ENCODE assay signal across 27 cellular contexts in the genomic region with DNA sequence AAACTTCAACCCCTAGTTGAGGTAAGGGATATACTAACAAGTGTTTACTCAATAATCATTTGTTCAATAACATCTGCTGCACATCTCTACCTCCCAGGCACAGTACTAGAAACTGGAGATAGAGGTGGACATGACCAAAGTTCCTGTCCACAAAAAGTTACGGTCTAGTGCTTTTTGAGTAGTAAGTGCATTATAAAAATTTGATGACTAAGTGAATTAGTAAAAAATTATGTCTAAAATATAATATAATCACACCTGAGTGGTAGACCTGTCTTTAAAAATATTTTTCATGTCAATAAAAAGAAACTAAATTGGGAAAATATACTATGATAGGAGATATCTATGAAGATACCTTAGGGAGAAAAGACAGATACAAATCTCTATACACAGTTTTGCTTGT.
"Had no signal": no experiment of that assay in that cellular context is flagged by ENCODE, and none has a peak within 500 bp of the region (broad histone marks: within the 10 kb centered on the region; RNA-seq: fewer than 3 reads in every experiment).

No MANE protein-coding gene starts in this region.

- DNase-seq: colonic mucosa; cortex of kidney; dermis blood vessel endothelial cell; dorsolateral prefrontal cortex; effector CD4-positive, alpha-beta T cell; effector CD8-positive, alpha-beta T cell; effector memory CD4-positive, alpha-beta T cell; effector memory CD8-positive, alpha-beta T cell; endodermal cell; erythroblast; esophagus squamous epithelium; foreskin fibroblast; foreskin keratinocyte; foreskin melanocyte; gastrocnemius medialis; glutamatergic neuron; head of caudate nucleus; heart left ventricle; heart right ventricle had no signal

- H3K36me3 ChIP-seq: colonic mucosa, esophagus muscularis mucosa, esophagus squamous epithelium, gastrocnemius medialis, gastroesophageal sphincter, heart left ventricle, heart right ventricle had no signal

- H3K4me2 ChIP-seq: hepatocyte had no signal

- ATAC-seq: effector memory CD8-positive, alpha-beta T cell; esophagus mucosa; foreskin keratinocyte; gastrocnemius medialis; gastroesophageal sphincter; heart left ventricle; heart right ventricle had no signal

- H3K9me3 ChIP-seq: colonic mucosa, esophagus muscularis mucosa, esophagus squamous epithelium, gastrocnemius medialis, gastroesophageal sphincter, heart left ventricle, heart right ventricle had no signal

- FAIRE-seq: endometrium, frontal cortex had no signal

- H2AFZ ChIP-seq: hepatocyte had no signal

- H3K4me1 ChIP-seq: colonic mucosa, esophagus muscularis mucosa, esophagus squamous epithelium, foreskin keratinocyte, gastrocnemius medialis, gastroesophageal sphincter, heart left ventricle, heart right ventricle had no signal

- H3K4me3 ChIP-seq: colonic mucosa, coronary artery, dorsolateral prefrontal cortex, esophagus muscularis mucosa, esophagus squamous epithelium, gastrocnemius medialis, gastroesophageal sphincter, heart left ventricle, heart right ventricle, hepatocyte had no signal

- H3K27me3 ChIP-seq: colonic mucosa, dorsolateral prefrontal cortex, esophagus muscularis mucosa, esophagus squamous epithelium, gastrocnemius medialis, gastroesophageal sphincter, heart left ventricle, heart right ventricle, hepatocyte had no signal

- H3K79me2 ChIP-seq: hepatocyte had no signal

- H3K27ac ChIP-seq: colonic mucosa, coronary artery, dorsolateral prefrontal cortex, epithelial cell of prostate, esophagus muscularis mucosa, esophagus squamous epithelium, foreskin keratinocyte, gastrocnemius medialis, gastroesophageal sphincter, heart left ventricle, heart right ventricle, hepatocyte had no signal
